1 cellular context compared by ENCODE assay signal in genomic region chr5:179176166-179176565, GRCh38.
TF ChIP-seq lines count a peak whose summit lies in the region.

No MANE protein-coding gene starts in this region.

TF ChIP-seq in WTC11, 78 proteins besides CTCF, POLR2A, EP300 and RAD21 (continued from another document):
- TF ChIP-seq RELA (CRISPR knock-in tag; IDR thresholded peaks at IDR 0.05; ENCODE audit: borderline replicate concordance) (no peak), PREB (CRISPR knock-in tag; IDR thresholded peaks at IDR 0.05; ENCODE audit: borderline replicate concordance) (no peak), MAX (CRISPR knock-in tag; IDR thresholded peaks at IDR 0.05) (no peak), TCF7 (CRISPR knock-in tag; IDR thresholded peaks at IDR 0.05; ENCODE audit: low read depth) (no peak), AR (CRISPR knock-in tag; IDR thresholded peaks at IDR 0.05) (no peak), ARID4B (CRISPR knock-in tag; IDR thresholded peaks at IDR 0.05; ENCODE audit: borderline replicate concordance) (no peak), ZNF121 (CRISPR knock-in tag; IDR thresholded peaks at IDR 0.05) (no peak), CBFB (CRISPR knock-in tag; IDR thresholded peaks at IDR 0.05; ENCODE audit: low read depth) (no peak), SP1 (CRISPR knock-in tag; conservative IDR thresholded peaks at IDR 0.05) (no peak)
